1 cellular context compared by ENCODE assay signal in genomic region chr22:39251762-39252460, GRCh38.
TF ChIP-seq lines count a peak whose summit lies in the region.

No MANE protein-coding gene starts in this region.

TF ChIP-seq in K562, 482 proteins besides CTCF, POLR2A, EP300 and RAD21 (continued from another document):
- TF ChIP-seq, protein P1, sequence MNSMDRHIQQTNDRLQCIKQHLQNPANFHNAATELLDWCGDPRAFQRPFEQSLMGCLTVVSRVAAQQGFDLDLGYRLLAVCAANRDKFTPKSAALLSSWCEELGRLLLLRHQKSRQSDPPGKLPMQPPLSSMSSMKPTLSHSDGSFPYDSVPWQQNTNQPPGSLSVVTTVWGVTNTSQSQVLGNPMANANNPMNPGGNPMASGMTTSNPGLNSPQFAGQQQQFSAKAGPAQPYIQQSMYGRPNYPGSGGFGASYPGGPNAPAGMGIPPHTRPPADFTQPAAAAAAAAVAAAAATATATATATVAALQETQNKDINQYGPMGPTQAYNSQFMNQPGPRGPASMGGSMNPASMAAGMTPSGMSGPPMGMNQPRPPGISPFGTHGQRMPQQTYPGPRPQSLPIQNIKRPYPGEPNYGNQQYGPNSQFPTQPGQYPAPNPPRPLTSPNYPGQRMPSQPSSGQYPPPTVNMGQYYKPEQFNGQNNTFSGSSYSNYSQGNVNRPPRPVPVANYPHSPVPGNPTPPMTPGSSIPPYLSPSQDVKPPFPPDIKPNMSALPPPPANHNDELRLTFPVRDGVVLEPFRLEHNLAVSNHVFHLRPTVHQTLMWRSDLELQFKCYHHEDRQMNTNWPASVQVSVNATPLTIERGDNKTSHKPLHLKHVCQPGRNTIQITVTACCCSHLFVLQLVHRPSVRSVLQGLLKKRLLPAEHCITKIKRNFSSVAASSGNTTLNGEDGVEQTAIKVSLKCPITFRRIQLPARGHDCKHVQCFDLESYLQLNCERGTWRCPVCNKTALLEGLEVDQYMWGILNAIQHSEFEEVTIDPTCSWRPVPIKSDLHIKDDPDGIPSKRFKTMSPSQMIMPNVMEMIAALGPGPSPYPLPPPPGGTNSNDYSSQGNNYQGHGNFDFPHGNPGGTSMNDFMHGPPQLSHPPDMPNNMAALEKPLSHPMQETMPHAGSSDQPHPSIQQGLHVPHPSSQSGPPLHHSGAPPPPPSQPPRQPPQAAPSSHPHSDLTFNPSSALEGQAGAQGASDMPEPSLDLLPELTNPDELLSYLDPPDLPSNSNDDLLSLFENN (IDR thresholded peaks at IDR 0.05; ENCODE audit: low read depth in 2 of 2, low read length in 2 of 2), result no peak
- TF ChIP-seq ZNF263 (CRISPR knock-in tag; IDR thresholded peaks at IDR 0.05; ENCODE audit: borderline replicate concordance), result peak; percentile 58; the same call in 1 of the 2 replicates
- peak; percentile 87 for TF ChIP-seq BCOR (IDR thresholded peaks at IDR 0.05)
